8 cellular contexts compared by ENCODE assay signal in genomic region chr11:125591659-125592304, GRCh38. TPM values are rescaled to one million over a fixed set of nuclear protein-coding genes. Genes with fewer than 3 reads are reported as not detected.
A peak's percentile ranks its signal among the peaks of the same experiment; 100 is the strongest.
DNase-seq lines count a peak whose midpoint lies in the region; ATAC-seq and TF ChIP-seq lines count a peak whose summit lies in the region.

No MANE protein-coding gene starts in this region.

- H3K9ac ChIP-seq in OCI-LY3 (ENCODE audit: low read length) = peak overlapping the region; percentile 93

- H3K4me1 ChIP-seq in OCI-LY3 (ENCODE audit: low read length) (peaks cover 47% of the 10 kb centered on the region), ovary (ENCODE audit: insufficient read depth) (peaks cover 6% of the 10 kb centered on the region)

- intact Hi-C loops in ovary (cut with DNase I) (no loop called here), posterior vena cava (cut with DNase I) (no loop called here)

- peak; percentile 7 for DNase-seq in activated CD4-positive, CD25-positive, alpha-beta regulatory T cell treated with anti-CD3 and anti-CD28 coated beads, Interleukin-2, amount 50 U/mL, for 16 hours (ENCODE audit: low read depth, low spot score)
- DNase-seq in activated CD4-positive, CD25-positive, alpha-beta regulatory T cell (lab: John Stamatoyannopoulos, UW) = no peak
- DNase-seq in activated effector memory CD4-positive, alpha-beta T cell treated with anti-CD3 and anti-CD28 coated beads, Interleukin-2, amount 50 U/mL, for 16 hours = peak; percentile 81
- peak; percentile 34 for DNase-seq in germinal center (ENCODE audit: low spot score)
- peak; percentile 33 to 68 (median 46) for DNase-seq in ovary
- no peak for DNase-seq in posterior vena cava (ENCODE audit: low spot score)

- 0 out of 2 replicates have a peak overlapping the region, but pooled peaks have one; percentile 11 for H2AFZ ChIP-seq in OCI-LY3 (ENCODE audit: low read depth, low read length)

- WGBS in ovary, 3 donors = 1 to 2% (median 1%) methylated on average over 29 of the region's 29 CpGs

- H3K27me3 ChIP-seq in OCI-LY3 (ENCODE audit: low read depth, low read length) (no peaks in the 10 kb centered on the region), ovary (no peaks in the 10 kb centered on the region)

- peaks cover 15% of the 10 kb centered on the region for H4K20me1 ChIP-seq in OCI-LY3 (ENCODE audit: insufficient read depth, low read length)

- peaks cover 17% of the 10 kb centered on the region for H3K36me3 ChIP-seq in OCI-LY3 (replicated peaks; ENCODE audit: low read depth, low read length)
- H3K36me3 ChIP-seq in ovary = no peaks in the 10 kb centered on the region

- no peak for TF ChIP-seq EP300 in ovary (IDR thresholded peaks at IDR 0.05)

- ATAC-seq in HG02798 (IDR thresholded peaks at IDR 0.05; ENCODE audit: poor library complexity, unreplicated experiment) = peak; percentile 15

- H3K27ac ChIP-seq in OCI-LY3 (ENCODE audit: low read length) (peak overlapping the region; percentile 91), ovary (peak overlapping the region; percentile 79 to 99)

- H3K79me2 ChIP-seq in OCI-LY3 (ENCODE audit: low read length) = peaks cover 52% of the 10 kb centered on the region

- H3K9me3 ChIP-seq in OCI-LY3 (ENCODE audit: insufficient read depth, low read length) (no peaks in the 10 kb centered on the region), ovary (no peaks in the 10 kb centered on the region)

- H3K4me2 ChIP-seq in OCI-LY3 (ENCODE audit: low read length) = peak overlapping the region; percentile 86

- no peak for TF ChIP-seq CTCF in OCI-LY3 (IDR thresholded peaks at IDR 0.05; ENCODE audit: low read depth, low read length)
- TF ChIP-seq CTCF in ovary (IDR thresholded peaks at IDR 0.05) = no peak

- H3K4me3 ChIP-seq in OCI-LY3 (ENCODE audit: low read length) = peak overlapping the region; percentile 82
- H3K4me3 ChIP-seq in ovary = peak overlapping the region; percentile 52

- no peak for TF ChIP-seq POLR2A in ovary (IDR thresholded peaks at IDR 0.05)

RNA-seq across cellular contexts. Expression of gene STT3A, which starts 0.9 kb away (rescaled TPM):
- 100 to 1,000 TPM in 5 of 7 donors, 10 to 100 TPM in 2; 51.9 to 161 (median 135) TPM for total RNA-seq in ovary
- 100 to 1,000 TPM in 1 of 2 donors, 10 to 100 TPM in 1; 69.8 to 239 TPM for polyA plus RNA-seq in ovary
- total RNA-seq in posterior vena cava = 100 to 1,000 TPM in 1 of 2 donors, 10 to 100 TPM in 1; 96.1 to 101 TPM

RNA-seq across cellular contexts. Expression of gene EI24, which starts 22.5 kb away (rescaled TPM):
- 10 to 100 TPM; 44.9 to 58.4 (median 53.4) TPM for total RNA-seq in ovary
- 100 to 1,000 TPM in 1 of 2 donors, 10 to 100 TPM in 1; 48.4 to 149 TPM for polyA plus RNA-seq in ovary
- 10 to 100 TPM; 52.5 to 57.5 TPM for total RNA-seq in posterior vena cava

RNA-seq across cellular contexts. Expression of gene CHEK1, which starts 33.2 kb away (rescaled TPM):
- total RNA-seq in ovary (1 to 10 TPM in 4 of 7 donors, under 1 TPM in 3; 0.24 to 3.2 (median 1.1) TPM), posterior vena cava (1 to 10 TPM; 2.5 to 5.0 TPM)
- 1 to 10 TPM; 1.5 to 3.5 TPM for polyA plus RNA-seq in ovary

Comparison
In these comparisons a context has a peak if more than half of its experiments do, and no peak if none do; other contexts are left out.
1. DNase-seq: peak in activated CD4-positive, CD25-positive, alpha-beta regulatory T cell treated with anti-CD3 and anti-CD28 coated beads, Interleukin-2, amount 50 U/mL, for 16 hours (single experiment), activated effector memory CD4-positive, alpha-beta T cell treated with anti-CD3 and anti-CD28 coated beads, Interleukin-2, amount 50 U/mL, for 16 hours (single experiment), germinal center (single experiment) and ovary (5 of 5); none in activated CD4-positive, CD25-positive, alpha-beta regulatory T cell (0 of 4) and posterior vena cava (single experiment).